25 cellular contexts compared by ENCODE assay signal in genomic region chr1:51340380-51340779, GRCh38. TPM values are rescaled to one million over a fixed set of nuclear protein-coding genes. Genes with fewer than 3 reads are reported as not detected.
A peak's percentile ranks its signal among the peaks of the same experiment; 100 is the strongest.
DNase-seq lines count a peak whose midpoint lies in the region; TF ChIP-seq lines count a peak whose summit lies in the region.
"Had no signal": no experiment of that assay in that cellular context is flagged by ENCODE, and none has a peak within 500 bp of the region (broad histone marks: within the 10 kb centered on the region; RNA-seq: fewer than 3 reads in every experiment).

No MANE protein-coding gene starts in this region.

- H3K18ac ChIP-seq in H9 (ENCODE audit: insufficient read length, low read depth, low read length) (no peak overlapping the region), mesendoderm (ENCODE audit: low read length) (no peak overlapping the region)

- H3K27ac ChIP-seq in H9 (ENCODE audit: insufficient read length, low read depth, low read length) (no peak overlapping the region), OCI-LY3 (ENCODE audit: low read length) (no peak overlapping the region), mesendoderm (ENCODE audit: low read depth, low read length) (no peak overlapping the region), coronary artery (no peak overlapping the region)
- H3K27ac ChIP-seq: GM23248, KMS-11, SJSA1 had no signal

- H3K4me1 ChIP-seq in H9 (ENCODE audit: insufficient read depth, low read length) (no peaks in the 10 kb centered on the region), OCI-LY3 (ENCODE audit: low read length) (peaks cover 20% of the 10 kb centered on the region), mesendoderm (ENCODE audit: control insufficient read depth, low read depth, low read length) (peaks cover 1% of the 10 kb centered on the region)

- H3T11ph ChIP-seq in H9 (ENCODE audit: low read length) = no peak overlapping the region

- H3K36me3 Mint-ChIP-seq in activated naive CD4-positive, alpha-beta T cell treated with anti-CD3 and anti-CD28 coated beads, Interleukin-2, amount 10 ng/mL, durations not matched to agents 7 days and 5 days = no peaks in the 10 kb centered on the region
- H3K36me3 Mint-ChIP-seq in H9 (ENCODE audit: insufficient read depth in 1 of 3, low read depth in 3 of 3) = no peaks in the 10 kb centered on the region; a peak in 1 of 7 replicates

- no peak overlapping the region for H3K14ac ChIP-seq in H9 (ENCODE audit: insufficient read depth, low read length)

- H3K56ac ChIP-seq in H9 (ENCODE audit: insufficient read length, low read depth, low read length) (no peak overlapping the region), mesendoderm (ENCODE audit: low read length) (no peak overlapping the region)

- peaks cover 8% of the 10 kb centered on the region for H3K23me2 ChIP-seq in H9 (ENCODE audit: insufficient read length, low read depth, low read length, poor library complexity, severe bottlenecking)

- H3K23ac ChIP-seq in H9 (ENCODE audit: insufficient read length, low read depth, low read length) (no peak overlapping the region), mesendoderm (ENCODE audit: low read length) (no peak overlapping the region)

- H2BK5ac ChIP-seq in H9 (ENCODE audit: insufficient read length, low read length) (no peak overlapping the region), mesendoderm (ENCODE audit: low read length) (no peak overlapping the region)

- H2BK120ac ChIP-seq in H9 (ENCODE audit: low read depth, low read length, poor library complexity, severe bottlenecking) (no peak overlapping the region), mesendoderm (ENCODE audit: low read depth, low read length) (no peak overlapping the region)

- no peak overlapping the region for H2AK5ac ChIP-seq in H9 (ENCODE audit: insufficient read length, low read length)
- no peak overlapping the region for H2AK5ac ChIP-seq in mesendoderm (ENCODE audit: low read length)

- H3K4me3 Mint-ChIP-seq in activated naive CD4-positive, alpha-beta T cell treated with anti-CD3 and anti-CD28 coated beads, Interleukin-2, amount 10 ng/mL, durations not matched to agents 7 days and 5 days = no peak overlapping the region
- H3K4me3 Mint-ChIP-seq in H9 = no peak overlapping the region
- H3K4me3 Mint-ChIP-seq: CD8-positive, alpha-beta memory T cell had no signal

- no peak overlapping the region for H4K91ac ChIP-seq in H9 (ENCODE audit: insufficient read length, low read depth, low read length)

- H3K4ac ChIP-seq in H9 (ENCODE audit: low read depth, low read length) (no peak overlapping the region), mesendoderm (ENCODE audit: low read depth, low read length) (no peak overlapping the region)

- TF ChIP-seq CTCF in H9 (conservative IDR thresholded peaks at IDR 0.05) = no peak
- no peak for TF ChIP-seq CTCF in OCI-LY3 (IDR thresholded peaks at IDR 0.05; ENCODE audit: low read depth, low read length)
- TF ChIP-seq CTCF in coronary artery (IDR thresholded peaks at IDR 0.05) = no peak

- H2BK15ac ChIP-seq in H9 (ENCODE audit: low read depth, low read length) = no peak overlapping the region
- H2BK15ac ChIP-seq in mesendoderm (replicated peaks; ENCODE audit: low read depth) = no peak overlapping the region

- H3K9me3 ChIP-seq in H9 (ENCODE audit: control insufficient read depth, low read depth, low read length) (no peaks in the 10 kb centered on the region), OCI-LY3 (ENCODE audit: insufficient read depth, low read length) (no peaks in the 10 kb centered on the region)
- H3K9me3 ChIP-seq: SJSA1 had no signal

- H3K9me3 Mint-ChIP-seq in activated naive CD4-positive, alpha-beta T cell treated with anti-CD3 and anti-CD28 coated beads, Interleukin-2, amount 10 ng/mL, durations not matched to agents 7 days and 5 days = no peaks in the 10 kb centered on the region
- H3K9me3 Mint-ChIP-seq in H9 = no peaks in the 10 kb centered on the region
- H3K9me3 Mint-ChIP-seq: CD8-positive, alpha-beta memory T cell had no signal

- no peaks in the 10 kb centered on the region for H3K4me1 Mint-ChIP-seq in activated naive CD4-positive, alpha-beta T cell treated with anti-CD3 and anti-CD28 coated beads, Interleukin-2, amount 10 ng/mL, durations not matched to agents 7 days and 5 days
- H3K4me1 Mint-ChIP-seq in H9 = peaks cover 19 to 25% of the 10 kb centered on the region in 2 experiments

- H3K36me3 ChIP-seq in OCI-LY3 (replicated peaks; ENCODE audit: low read depth, low read length) (no peaks in the 10 kb centered on the region), mesendoderm (ENCODE audit: control insufficient read depth, insufficient read depth, low read length) (no peaks in the 10 kb centered on the region)
- H3K36me3 ChIP-seq: SJSA1 had no signal

- no peak overlapping the region for H4K8ac ChIP-seq in H9 (replicated peaks; ENCODE audit: insufficient read length, low read depth, low read length)
- H4K8ac ChIP-seq in mesendoderm (ENCODE audit: low read depth, low read length) = no peak overlapping the region

- H3K79me2 ChIP-seq in H9 (ENCODE audit: insufficient read depth, low read length) (no peaks in the 10 kb centered on the region), OCI-LY3 (ENCODE audit: low read length) (no peaks in the 10 kb centered on the region), mesendoderm (ENCODE audit: control insufficient read depth, insufficient read depth, low read length) (no peaks in the 10 kb centered on the region)

- H3K27me3 Mint-ChIP-seq in activated naive CD4-positive, alpha-beta T cell treated with anti-CD3 and anti-CD28 coated beads, Interleukin-2, amount 10 ng/mL, durations not matched to agents 7 days and 5 days = peaks cover 54% of the 10 kb centered on the region
- H3K27me3 Mint-ChIP-seq in H9 (ENCODE audit: low read depth) = peaks cover 23% of the 10 kb centered on the region

- H3K9ac ChIP-seq in H9 (ENCODE audit: extremely low read depth, insufficient read length, low read length) (no peak overlapping the region), OCI-LY3 (ENCODE audit: low read length) (no peak overlapping the region), mesendoderm (ENCODE audit: low read length) (no peak overlapping the region)
- H3K9ac ChIP-seq: GM23248, KMS-11 had no signal

- H2BK12ac ChIP-seq in H9 (ENCODE audit: insufficient read length, low read depth, low read length) = no peak overlapping the region

- WGBS in H9 (ENCODE audit: extremely low coverage, insufficient read length, low lambda C conversion rate) = no CpG with 5 or more reads among the region's 6 CpGs
- no CpG with 5 or more reads among the region's 6 CpGs for WGBS in mesendoderm (ENCODE audit: extremely low coverage, insufficient coverage, low lambda C conversion rate)

- H3K4me2 ChIP-seq in H9 (ENCODE audit: insufficient read depth, insufficient read length, low read length) = no peak overlapping the region
- peak overlapping the region; percentile 24; the same call in 1 of the 2 replicates for H3K4me2 ChIP-seq in OCI-LY3 (ENCODE audit: low read length)
- H3K4me2 ChIP-seq in mesendoderm (ENCODE audit: low read length) = no peak overlapping the region
- H3K4me2 ChIP-seq: KMS-11 had no signal

- no peak overlapping the region for H3K4me3 ChIP-seq in OCI-LY3 (ENCODE audit: low read length)
- H3K4me3 ChIP-seq in mesendoderm (ENCODE audit: low read length) = no peak overlapping the region
- H3K4me3 ChIP-seq in coronary artery = no peak overlapping the region
- H3K4me3 ChIP-seq: GM23248, SJSA1 had no signal

- no peaks in the 10 kb centered on the region for H3K79me1 ChIP-seq in H9 (ENCODE audit: insufficient read depth, low read depth, low read length, poor library complexity, severe bottlenecking)
- no peaks in the 10 kb centered on the region for H3K79me1 ChIP-seq in mesendoderm (ENCODE audit: low read length)

- no peak overlapping the region for H2AFZ ChIP-seq in H9 (ENCODE audit: low read length)
- no peak overlapping the region for H2AFZ ChIP-seq in OCI-LY3 (ENCODE audit: low read depth, low read length)
- H2AFZ ChIP-seq: GM23248 had no signal

- no peaks in the 10 kb centered on the region; the same call in 1 of the 2 replicates for H3K27me3 ChIP-seq in H9 (ENCODE audit: insufficient read depth, low read length)
- H3K27me3 ChIP-seq in OCI-LY3 (ENCODE audit: low read depth, low read length) = no peaks in the 10 kb centered on the region
- H3K27me3 ChIP-seq in mesendoderm (ENCODE audit: insufficient read depth, low read length, poor library complexity) = no peaks in the 10 kb centered on the region

- H4K20me1 ChIP-seq in H9 (ENCODE audit: control insufficient read depth, insufficient read depth, insufficient read length) = no peaks in the 10 kb centered on the region
- no peaks in the 10 kb centered on the region for H4K20me1 ChIP-seq in OCI-LY3 (ENCODE audit: insufficient read depth, low read length)

- H4K5ac ChIP-seq in H9 (ENCODE audit: insufficient read length, low read depth, low read length) = no peak overlapping the region
- H4K5ac ChIP-seq in mesendoderm (ENCODE audit: low read length) = no peak overlapping the region

- CTCF ChIA-PET in activated naive CD4-positive, alpha-beta T cell treated with anti-CD3 and anti-CD28 coated beads, Interleukin-2, amount 10 ng/mL, durations not matched to agents 7 days and 5 days (lab: Charles Lee) = no interaction called here

- no peak for DNase-seq in activated naive CD4-positive, alpha-beta T cell treated with anti-CD3 and anti-CD28 coated beads, Interleukin-2, amount 10 ng/mL, durations not matched to agents 7 days and 5 days
- DNase-seq in activated naive CD4-positive, alpha-beta T cell treated with Interleukin-2 at 50 U/mL for 16 hours = no peak
- DNase-seq in H9 (peak; percentile 38), mesendoderm (peak; percentile 29), iPS-NIHi7 (ENCODE audit: extremely low spot score) (no peak), coronary artery (ENCODE audit: low spot score) (no peak), dedifferentiated amniotic fluid mesenchymal stem cell (ENCODE audit: extremely low spot score) (no peak)
- DNase-seq: 8988T; AML-193; C1 segment of cervical spinal cord; CD8-positive, alpha-beta memory T cell; DMS53; EL; GM23248; HCEC 1CT; NCI-H1417; NCI-H1694 treated with DMSO at 0.1 percent for 48 hours; NCI-H2081 treated with DMSO at 0.1 percent for 48 hours; NCI-H446 treated with DMSO at 0.1 percent for 48 hours; NCI-H526 treated with DMSO at 0.1 percent for 48 hours; SW 1271 had no signal

- no peak overlapping the region for H2BK20ac ChIP-seq in H9 (ENCODE audit: low read depth, low read length, poor library complexity, severe bottlenecking)

- peak overlapping the region; percentile 17 for H3K27ac Mint-ChIP-seq in activated naive CD4-positive, alpha-beta T cell treated with anti-CD3 and anti-CD28 coated beads, Interleukin-2, amount 10 ng/mL, durations not matched to agents 7 days and 5 days
- H3K27ac Mint-ChIP-seq in H9 = no peak overlapping the region

RNA-seq across cellular contexts. Expression of gene TTC39A, which starts 10.0 kb away (rescaled TPM):
- total RNA-seq in H9 (2021) = 7.7 and 9.1 TPM in 2 replicates
- 3.7 TPM for polyA plus RNA-seq in mesendoderm (2013, experiment 1 of 2)
- polyA plus RNA-seq in mesendoderm (2013, experiment 2 of 2) = 3.6 TPM
- total RNA-seq: GM23248, HT1080, SJSA1 had no signal
- polyA plus RNA-seq: CD8-positive, alpha-beta memory T cell had no signal

Comparison
In these comparisons a context has a peak if more than half of its experiments do, and no peak if none do; other contexts are left out.
1. DNase-seq: peak in H9 (single experiment) and mesendoderm (single experiment); none in activated naive CD4-positive, alpha-beta T cell treated with anti-CD3 and anti-CD28 coated beads, Interleukin-2, amount 10 ng/mL, durations not matched to agents 7 days and 5 days (single experiment), activated naive CD4-positive, alpha-beta T cell treated with Interleukin-2 at 50 U/mL for 16 hours (single experiment), iPS-NIHi7 (single experiment), coronary artery (single experiment) and dedifferentiated amniotic fluid mesenchymal stem cell (single experiment).